29 cellular contexts compared by ENCODE assay signal in the genomic region with DNA sequence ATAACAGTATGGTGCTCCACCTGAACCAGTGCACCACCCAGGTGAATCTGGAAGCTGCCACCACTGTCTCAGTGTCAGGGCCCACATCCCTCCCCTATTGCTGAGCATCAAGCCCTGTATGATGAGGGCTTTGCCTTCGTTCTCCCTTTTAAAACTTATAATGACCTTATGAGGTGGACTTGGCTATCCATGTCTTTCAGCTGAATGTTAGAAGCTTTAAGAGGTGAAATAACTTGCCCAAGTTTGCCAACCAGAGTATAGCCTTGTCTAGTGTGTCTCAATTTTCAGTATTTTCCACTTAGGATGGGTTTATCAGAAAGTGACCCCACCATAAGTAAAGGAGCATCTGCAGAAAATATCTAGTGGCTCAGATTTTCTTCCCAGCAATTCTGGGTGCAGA.
"Had no signal": no experiment of that assay in that cellular context is flagged by ENCODE, and none has a peak within 500 bp of the region (broad histone marks: within the 10 kb centered on the region; RNA-seq: fewer than 3 reads in every experiment).

No MANE protein-coding gene starts in this region.

- ATAC-seq: effector memory CD8-positive, alpha-beta T cell; esophagus mucosa; foreskin keratinocyte; gastrocnemius medialis; gastroesophageal sphincter; heart left ventricle; heart right ventricle had no signal

- H3K9me3 ChIP-seq: colonic mucosa, gastrocnemius medialis had no signal

- H3K27ac Mint-ChIP-seq: dendritic cell treated with granulocyte-macrophage colony-stimulating factor and Interleukin-4, amounts not matched to agents 40 ng/mL and 50 ng/mL, for 4 days; effector memory CD8-positive, alpha-beta T cell; endodermal cell had no signal

- DNase-seq: colonic mucosa; cortex of kidney; dermis blood vessel endothelial cell; dorsolateral prefrontal cortex; effector CD4-positive, alpha-beta T cell; effector CD8-positive, alpha-beta T cell; effector memory CD4-positive, alpha-beta T cell; effector memory CD8-positive, alpha-beta T cell; endodermal cell; erythroblast; esophagus squamous epithelium; foreskin fibroblast; foreskin keratinocyte; foreskin melanocyte; gastrocnemius medialis; glutamatergic neuron; head of caudate nucleus; heart left ventricle; heart right ventricle had no signal

- H3K27me3 Mint-ChIP-seq: dendritic cell treated with granulocyte-macrophage colony-stimulating factor and Interleukin-4, amounts not matched to agents 40 ng/mL and 50 ng/mL, for 4 days had no signal

- H3K4me3 Mint-ChIP-seq: dendritic cell treated with granulocyte-macrophage colony-stimulating factor and Interleukin-4, amounts not matched to agents 40 ng/mL and 50 ng/mL, for 4 days; effector memory CD8-positive, alpha-beta T cell; endodermal cell had no signal

- FAIRE-seq: colon, endometrium, endothelial cell of umbilical vein, frontal cortex had no signal

- H3K4me1 Mint-ChIP-seq: endodermal cell had no signal

- H3K4me3 ChIP-seq: colonic mucosa, coronary artery, dorsolateral prefrontal cortex, esophagus muscularis mucosa, esophagus squamous epithelium, gastrocnemius medialis, gastroesophageal sphincter, heart left ventricle, heart right ventricle had no signal

- H3K27ac ChIP-seq: colonic mucosa, coronary artery, dorsolateral prefrontal cortex, epithelial cell of prostate, esophagus muscularis mucosa, esophagus squamous epithelium, foreskin keratinocyte, gastrocnemius medialis, gastroesophageal sphincter, heart left ventricle, heart right ventricle had no signal

- H3K36me3 ChIP-seq: colonic mucosa, esophagus muscularis mucosa, esophagus squamous epithelium, gastrocnemius medialis, gastroesophageal sphincter, heart left ventricle, heart right ventricle had no signal

- H3K27me3 ChIP-seq: colonic mucosa, esophagus muscularis mucosa, esophagus squamous epithelium, foreskin keratinocyte, gastrocnemius medialis, gastroesophageal sphincter, heart left ventricle, heart right ventricle had no signal

- H3K4me1 ChIP-seq: colonic mucosa, esophagus muscularis mucosa, esophagus squamous epithelium, foreskin keratinocyte, gastrocnemius medialis, gastroesophageal sphincter, heart left ventricle, heart right ventricle had no signal
